In the genomic region with DNA sequence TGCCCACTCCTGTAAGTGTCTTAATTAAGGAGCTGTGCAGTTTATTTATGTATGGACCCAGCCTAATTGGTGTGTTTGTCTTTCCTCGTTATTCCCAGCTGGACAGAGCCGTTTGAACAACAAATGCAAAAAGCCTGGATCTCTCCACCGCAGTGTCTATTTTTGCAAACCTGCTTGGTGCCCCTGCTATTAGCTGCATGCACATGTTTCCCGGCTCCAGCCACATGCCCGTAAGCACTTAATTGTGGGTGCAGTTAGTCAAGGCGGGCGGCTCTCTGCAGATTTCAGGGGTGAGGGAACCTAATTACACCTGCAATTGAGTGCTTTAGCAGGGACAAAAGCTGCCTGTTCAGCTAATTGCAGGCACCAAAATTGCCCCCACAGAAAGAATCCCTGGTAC, we compare ENCODE assay signal across 24 cellular contexts.
"Had no signal": no experiment of that assay in that cellular context is flagged by ENCODE, and none has a peak within 500 bp of the region (broad histone marks: within the 10 kb centered on the region; RNA-seq: fewer than 3 reads in every experiment).

No MANE protein-coding gene starts in this region.

- H3K27ac ChIP-seq: breast epithelium, epithelial cell of prostate, esophagus squamous epithelium, lower lobe of right lung, right atrium auricular region, suprapubic skin, tibial artery had no signal

- H3K9me3 Mint-ChIP-seq: activated naive CD4-positive, alpha-beta T cell treated with anti-CD3 and anti-CD28 coated beads, Interleukin-2, amount 50 U/mL, for 24 hours; activated naive CD8-positive, alpha-beta T cell treated with anti-CD3 and anti-CD28 coated beads, Interleukin-2, amount 50 U/mL, for 24 hours; central memory CD8-positive, alpha-beta T cell; natural killer cell had no signal

- H3K27ac Mint-ChIP-seq: activated B cell treated with CpG ODN at 0.5 μM for 24 hours; activated CD8-positive, alpha-beta T cell treated with anti-CD3 and anti-CD28 coated beads for 36 hours; activated naive CD4-positive, alpha-beta T cell treated with anti-CD3 and anti-CD28 coated beads, Interleukin-2, amount 50 U/mL, for 24 hours; activated naive CD8-positive, alpha-beta T cell treated with anti-CD3 and anti-CD28 coated beads, Interleukin-2, amount 50 U/mL, for 24 hours; activated T-helper 2 cell treated with anti-CD3 and anti-CD28 coated beads, Interferon-gamma antibody, Interleukin-2, Interleukin-4, amounts not matched to agents 10 μg/mL and 5 μg/mL and 100 μg/mL, durations not matched to agents 14 hours and 24 hours and 36 hours; natural killer cell had no signal

- H3K4me3 Mint-ChIP-seq: activated B cell treated with CpG ODN at 0.5 μM for 24 hours; activated CD8-positive, alpha-beta T cell treated with anti-CD3 and anti-CD28 coated beads for 36 hours; activated naive CD4-positive, alpha-beta T cell treated with anti-CD3 and anti-CD28 coated beads, Interleukin-2, amount 50 U/mL, for 24 hours; activated naive CD8-positive, alpha-beta T cell treated with anti-CD3 and anti-CD28 coated beads, Interleukin-2, amount 50 U/mL, for 24 hours; central memory CD8-positive, alpha-beta T cell; natural killer cell had no signal

- H3K36me3 Mint-ChIP-seq: activated naive CD4-positive, alpha-beta T cell treated with anti-CD3 and anti-CD28 coated beads, Interleukin-2, amount 50 U/mL, for 24 hours; natural killer cell had no signal

- H3K27me3 Mint-ChIP-seq: activated CD8-positive, alpha-beta T cell treated with anti-CD3 and anti-CD28 coated beads for 36 hours; activated naive CD4-positive, alpha-beta T cell treated with anti-CD3 and anti-CD28 coated beads, Interleukin-2, amount 50 U/mL, for 24 hours; activated naive CD8-positive, alpha-beta T cell treated with anti-CD3 and anti-CD28 coated beads, Interleukin-2, amount 50 U/mL, for 24 hours; central memory CD8-positive, alpha-beta T cell had no signal

- H3K4me1 Mint-ChIP-seq: activated naive CD4-positive, alpha-beta T cell treated with anti-CD3 and anti-CD28 coated beads, Interleukin-2, amount 50 U/mL, for 24 hours had no signal

- DNase-seq: activated B cell treated with CpG ODN at 0.5 μM for 24 hours; activated CD4-positive, alpha-beta T cell treated with anti-CD3 and anti-CD28 coated beads, Interleukin-2, amount 50 U/mL, for 1 hour; activated CD8-positive, alpha-beta T cell treated with anti-CD3 and anti-CD28 coated beads for 36 hours; activated naive CD8-positive, alpha-beta T cell treated with anti-CD3 and anti-CD28 coated beads, Interleukin-2, amount 50 U/mL, for 24 hours; activated T-cell treated with anti-CD3 and anti-CD28 coated beads, Interleukin-2, amount 50 U/mL, for 48 hours; amygdala; effector CD8-positive, alpha-beta T cell; esophagus squamous epithelium; foreskin melanocyte; kidney glomerular epithelial cell; lower lobe of right lung; mesenchymal stem cell; natural killer cell; stimulated activated CD4-positive, alpha-beta T cell treated with anti-CD3 and anti-CD28 coated beads, Interleukin-15, amount 100 ng/mL, for 24 hours; stimulated activated CD4-positive, alpha-beta T cell treated with anti-CD3 and anti-CD28 coated beads, Interleukin-2, amount 100 ng/mL, for 24 hours; stimulated activated naive CD4-positive, alpha-beta T cell; tibial artery had no signal
